ENCODE assay signal across 23 cellular contexts in genomic region chr22:41215926-41216325, GRCh38. TPM values are rescaled to one million over a fixed set of nuclear protein-coding genes. Genes with fewer than 3 reads are reported as not detected.
DNase-seq lines count a peak whose midpoint lies in the region; ATAC-seq and TF ChIP-seq lines count a peak whose summit lies in the region.
"Had no signal": no experiment of that assay in that cellular context is flagged by ENCODE, and none has a peak within 500 bp of the region (broad histone marks: within the 10 kb centered on the region; RNA-seq: fewer than 3 reads in every experiment).

No MANE protein-coding gene starts in this region.

- no peaks in the 10 kb centered on the region for H3K9me3 Mint-ChIP-seq in activated naive CD4-positive, alpha-beta T cell treated with anti-CD3 and anti-CD28 coated beads, Interleukin-2, amount 10 ng/mL, durations not matched to agents 7 days and 5 days

- CTCF ChIA-PET in activated naive CD4-positive, alpha-beta T cell treated with anti-CD3 and anti-CD28 coated beads, Interleukin-2, amount 10 ng/mL, durations not matched to agents 7 days and 5 days (lab: Charles Lee) = interaction anchor here (1.2 to 2.5 kb wide), 2 partner anchors 9 to 22 kb away, joined by 3 to 11 read pairs; no protein-coding TSS in a partner anchor

- H3K9ac ChIP-seq in stomach smooth muscle (ENCODE audit: low read length in 2 of 2) = no peak overlapping the region

- no peak for TF ChIP-seq CTCF in esophagus muscularis mucosa (IDR thresholded peaks at IDR 0.05)

- H3K27ac Mint-ChIP-seq in activated naive CD4-positive, alpha-beta T cell treated with anti-CD3 and anti-CD28 coated beads, Interleukin-2, amount 10 ng/mL, durations not matched to agents 7 days and 5 days = peak overlapping the region; percentile 78

- H3K36me3 Mint-ChIP-seq in activated naive CD4-positive, alpha-beta T cell treated with anti-CD3 and anti-CD28 coated beads, Interleukin-2, amount 10 ng/mL, durations not matched to agents 7 days and 5 days = peaks cover 37% of the 10 kb centered on the region

- intact Hi-C loops in esophagus muscularis mucosa (cut with DNase I) = no loop called here

- H3K4me1 ChIP-seq in esophagus muscularis mucosa = peaks cover 20 to 33% (median 30%) of the 10 kb centered on the region in 4 donors
- H3K4me1 ChIP-seq in stomach smooth muscle (ENCODE audit: control insufficient read depth, insufficient read depth, low read length) = peaks cover 20% of the 10 kb centered on the region
- H3K4me1 ChIP-seq: breast epithelium had no signal

- TF ChIP-seq POLR2A in esophagus muscularis mucosa (IDR thresholded peaks at IDR 0.05; ENCODE audit: low read depth) = no peak

- H3K27me3 Mint-ChIP-seq in activated naive CD4-positive, alpha-beta T cell treated with anti-CD3 and anti-CD28 coated beads, Interleukin-2, amount 10 ng/mL, durations not matched to agents 7 days and 5 days = no peaks in the 10 kb centered on the region

- peaks cover 17% of the 10 kb centered on the region for H3K9me3 ChIP-seq in KOPT-K1 (ENCODE audit: insufficient read depth, low read length, poor library complexity, severe bottlenecking)
- H3K9me3 ChIP-seq in esophagus muscularis mucosa = no peaks in the 10 kb centered on the region
- H3K9me3 ChIP-seq in stomach smooth muscle (ENCODE audit: control insufficient read depth in 2 of 2, low read length in 2 of 2) = no peaks in the 10 kb centered on the region
- H3K9me3 ChIP-seq: adrenal gland, breast epithelium, mucosa of descending colon, suprapubic skin had no signal

- no peak for DNase-seq in activated naive CD4-positive, alpha-beta T cell treated with anti-CD3 and anti-CD28 coated beads, Interleukin-2, amount 10 ng/mL, durations not matched to agents 7 days and 5 days
- no peak for DNase-seq in activated naive CD4-positive, alpha-beta T cell treated with Interleukin-2 at 50 U/mL for 16 hours
- no peak for DNase-seq in esophagus muscularis mucosa (ENCODE audit: extremely low spot score)
- no peak for DNase-seq in NCI-H524 treated with DMSO at 0.1 percent for 48 hours (lab: John Stamatoyannopoulos, UW)
- DNase-seq: activated CD4-positive, alpha-beta T cell treated with anti-CD3 and anti-CD28 coated beads, Interleukin-2, amount 50 U/mL, for 1 hour; adrenal gland; COR-L47; Kasumi-1; mucosa of descending colon; NCI-H1092; NCI-H2029; NCI-H446 treated with DMSO at 0.1 percent for 48 hours; stimulated activated CD4-positive, alpha-beta T cell treated with anti-CD3 and anti-CD28 coated beads, Interleukin-4, amount 100 ng/mL, for 4 hours had no signal

- H3K27me3 ChIP-seq in esophagus muscularis mucosa (no peaks in the 10 kb centered on the region), stomach smooth muscle (ENCODE audit: control insufficient read depth in 1 of 2, insufficient read depth in 2 of 2, low read length in 2 of 2) (no peaks in the 10 kb centered on the region)
- H3K27me3 ChIP-seq: adrenal gland, breast epithelium, suprapubic skin had no signal

- peak overlapping the region; percentile 74 for H3K27ac ChIP-seq in KOPT-K1 (ENCODE audit: low read depth, low read length, poor library complexity, severe bottlenecking)
- H3K27ac ChIP-seq in esophagus muscularis mucosa (replicated peaks in 1 of 4) = peak overlapping the region; percentile 83 to 86 (median 84)
- H3K27ac ChIP-seq in stomach smooth muscle (ENCODE audit: low read length) = peak overlapping the region; percentile 85
- H3K27ac ChIP-seq: suprapubic skin had no signal

- H3K4me1 Mint-ChIP-seq in activated naive CD4-positive, alpha-beta T cell treated with anti-CD3 and anti-CD28 coated beads, Interleukin-2, amount 10 ng/mL, durations not matched to agents 7 days and 5 days = peaks cover 31% of the 10 kb centered on the region

- peak overlapping the region; percentile 31 for H3K4me3 Mint-ChIP-seq in activated naive CD4-positive, alpha-beta T cell treated with anti-CD3 and anti-CD28 coated beads, Interleukin-2, amount 10 ng/mL, durations not matched to agents 7 days and 5 days

- WGBS in esophagus muscularis mucosa = 88% methylated on average over 4 of the region's 7 CpGs

- no peak for ATAC-seq in HG03521 (IDR thresholded peaks at IDR 0.05; ENCODE audit: unreplicated experiment)
- ATAC-seq in GM19324 (IDR thresholded peaks at IDR 0.05; ENCODE audit: low FRiP score, unreplicated experiment) = no peak
- ATAC-seq: left lobe of liver, mucosa of descending colon, SK-N-SH treated with all-trans-retinoic acid at 6 μM for 48 hours had no signal

- TF ChIP-seq EP300 in esophagus muscularis mucosa (IDR thresholded peaks at IDR 0.05) = no peak

- H3K4me3 ChIP-seq in esophagus muscularis mucosa (no peak overlapping the region), stomach smooth muscle (ENCODE audit: low read length in 2 of 2) (peak overlapping the region in 1 of 2 donors; percentile 40)
- H3K4me3 ChIP-seq: adrenal gland, breast epithelium, mucosa of descending colon, suprapubic skin had no signal

- H3K36me3 ChIP-seq in KOPT-K1 (ENCODE audit: insufficient read depth, low read length) (peaks cover 69% of the 10 kb centered on the region), esophagus muscularis mucosa (peaks cover 9 to 69% (median 51%) of the 10 kb centered on the region in 4 donors), stomach smooth muscle (ENCODE audit: control insufficient read depth in 2 of 2, insufficient read depth in 2 of 2, low read length in 2 of 2) (peaks cover 28 to 32% of the 10 kb centered on the region in 2 donors)
- H3K36me3 ChIP-seq: breast epithelium had no signal

RNA-seq across cellular contexts. Expression of gene L3MBTL2, which starts 10.8 kb away (rescaled TPM):
- 10 to 100 TPM; 17.4 to 29.9 (median 22.4) TPM for total RNA-seq in esophagus muscularis mucosa

RNA-seq across cellular contexts. Expression of gene CHADL, which starts 24.8 kb away (rescaled TPM):
- 10 to 100 TPM in 2 of 4 donors, 1 to 10 TPM in 2; 7.5 to 13.2 (median 10.3) TPM for total RNA-seq in esophagus muscularis mucosa
- total RNA-seq: H4, HT1080 had no signal
